ENCODE assay signal across 22 cellular contexts in genomic region chr15:31508656-31509055, GRCh38.
"Had no signal": no experiment of that assay in that cellular context is flagged by ENCODE, and none has a peak within 500 bp of the region (broad histone marks: within the 10 kb centered on the region; RNA-seq: fewer than 3 reads in every experiment).

No MANE protein-coding gene starts in this region.

- ATAC-seq: activated T-helper 17 cell treated with anti-CD3 and anti-CD28 coated beads, Interleukin-2, amount 50 U/mL, for 72 hours; K562 had no signal

- H3K27ac ChIP-seq: adrenal gland had no signal

- DNase-seq: activated B cell treated with CpG ODN at 0.5 μM for 24 hours; activated CD4-positive, alpha-beta memory T cell treated with anti-CD3 and anti-CD28 coated beads for 36 hours; activated CD4-positive, alpha-beta T cell treated with anti-CD3 and anti-CD28 coated beads, Interleukin-2, amount 10 ng/mL, durations not matched to agents 7 days and 5 days; activated naive CD4-positive, alpha-beta T cell treated with anti-CD3 and anti-CD28 coated beads for 36 hours; activated naive CD8-positive, alpha-beta T cell treated with anti-CD3 and anti-CD28 coated beads, Interleukin-2, amount 10 ng/mL, durations not matched to agents 7 days and 5 days; activated T-cell treated with anti-CD3 and anti-CD28 coated beads for 4 hours; anterior cingulate cortex; caudate nucleus; Karpas-422; MM.1S; NCI-H1105; NCI-H1436; NCI-H1694 treated with DMSO at 0.1 percent for 48 hours; NCI-H2029 treated with DMSO at 0.1 percent for 48 hours; NCI-H345; NCI-H510A treated with DMSO at 0.1 percent for 48 hours; NCI-H69; SHP77 treated with DMSO at 0.1 percent for 48 hours had no signal

- H3K9me3 ChIP-seq: adrenal gland had no signal

- H3K36me3 ChIP-seq: adrenal gland had no signal

- H3K4me3 ChIP-seq: adrenal gland, K562 had no signal

- FAIRE-seq: K562, RCC 7860 had no signal

- H3K27me3 ChIP-seq: adrenal gland had no signal

- H3K4me1 ChIP-seq: adrenal gland had no signal
